9 cellular contexts compared by ENCODE assay signal in genomic region chr5:145856285-145856818, GRCh38. TPM values are rescaled to one million over a fixed set of nuclear protein-coding genes. Genes with fewer than 3 reads are reported as not detected.
DNase-seq lines count a peak whose midpoint lies in the region; ATAC-seq and TF ChIP-seq lines count a peak whose summit lies in the region.
"Had no signal": no experiment of that assay in that cellular context is flagged by ENCODE, and none has a peak within 500 bp of the region (broad histone marks: within the 10 kb centered on the region; RNA-seq: fewer than 3 reads in every experiment).

No MANE protein-coding gene starts in this region.

- 11% methylated on average over 25 of the region's 25 CpGs for WGBS in urinary bladder

- peak overlapping the region; percentile 91 to 98 (median 94) for H3K27ac Mint-ChIP-seq in nephron

- peak overlapping the region; percentile 77 to 81 (median 81) for H3K4me3 Mint-ChIP-seq in nephron

- H3K27ac ChIP-seq in Panc1 (ENCODE audit: low read length): peak overlapping the region; percentile 88
- peak overlapping the region; percentile 12 for H3K27ac ChIP-seq in urinary bladder (ENCODE audit: low read depth)

- H3K27me3 Mint-ChIP-seq in nephron (ENCODE audit: low read depth): no peaks in the 10 kb centered on the region

- POLR2A ChIA-PET in Panc1 (lab: Charles Lee): no interaction called here

- H3K4me3 ChIP-seq in Panc1 (ENCODE audit: low read depth in 2 of 2, low read length in 2 of 2): peak overlapping the region; percentile 33 to 53
- H3K4me3 ChIP-seq in fibroblast of the aortic adventitia (ENCODE audit: low read depth, low read length): no peak overlapping the region
- H3K4me3 ChIP-seq in urinary bladder (ENCODE audit: low read depth, low read length): peak overlapping the region; percentile 19

- peaks cover 33% of the 10 kb centered on the region for H3K4me1 Mint-ChIP-seq in nephron

- H3K4me1 ChIP-seq in Panc1 (ENCODE audit: control insufficient read depth, insufficient read depth, low read length) (peaks cover 42% of the 10 kb centered on the region), urinary bladder (ENCODE audit: insufficient read depth) (no peaks in the 10 kb centered on the region)

- no peaks in the 10 kb centered on the region for H3K27me3 ChIP-seq in Panc1 (ENCODE audit: control insufficient read depth, insufficient read depth, low read length)

- intact Hi-C loops in Panc1 (cut with micrococcal nuclease; ENCODE audit: unreplicated experiment): no loop called here

- H3K9me3 ChIP-seq in Panc1 (ENCODE audit: control insufficient read depth, insufficient read depth, low read depth, low read length): no peaks in the 10 kb centered on the region

- no TSS peak for BruUV-seq in Panc1 (replicated peaks; lab: Mats Ljungman, UMichigan)

- peak; percentile 63 for ATAC-seq in GM18907 (IDR thresholded peaks at IDR 0.05; ENCODE audit: unreplicated experiment)
- ATAC-seq in Panc1: peak; percentile 70

- CTCF ChIA-PET in Panc1 (lab: Charles Lee): interaction anchor here (1.0 kb wide), 1 partner anchor 31 kb away, joined by 3 read pairs; no protein-coding TSS in a partner anchor

- TF ChIP-seq CTCF in Panc1 (IDR thresholded peaks at IDR 0.05) (no peak), fibroblast of the aortic adventitia (IDR thresholded peaks at IDR 0.05; ENCODE audit: insufficient read depth, low read length) (peak; percentile 29), nephron (IDR thresholded peaks at IDR 0.05; ENCODE audit: unreplicated experiment in 3 of 3) (peak in 1 of 3 experiments; percentile 12)

- in situ Hi-C loops in Panc1 (cut with HindIII; ENCODE audit: low pct_unique_long_range_greater_than_20kb, low sequenced_read_pairs): no loop called here

- no peaks in the 10 kb centered on the region for H3K36me3 Mint-ChIP-seq in nephron (ENCODE audit: low read depth)

- DNase-seq in Panc1 (ENCODE audit: low read depth, low spot score) (no peak), fibroblast of the aortic adventitia (ENCODE audit: low read depth) (peak; percentile 36), NCI-H2081 treated with DMSO at 0.1 percent for 48 hours (lab: John Stamatoyannopoulos, UW) (no peak), SW 1271 (lab: John Stamatoyannopoulos, UW) (no peak), putamen (ENCODE audit: low spot score) (no peak)

- H3K9me3 Mint-ChIP-seq in nephron: no peaks in the 10 kb centered on the region

- H3K36me3 ChIP-seq in Panc1 (ENCODE audit: control insufficient read depth, insufficient read depth, low read length): no peaks in the 10 kb centered on the region
- no peaks in the 10 kb centered on the region for H3K36me3 ChIP-seq in urinary bladder (ENCODE audit: insufficient read depth)

RNA-seq across cellular contexts. Expression of gene GRXCR2, which starts 16.5 kb away (rescaled TPM):
- not detected for total RNA-seq in Panc1 (2021; ENCODE audit: unreplicated experiment)
- not detected for polyA plus RNA-seq in Panc1 (2012; ENCODE audit: insufficient read length)
- 0.09 TPM in 1 of 2 replicates, not detected in the other for total RNA-seq in fibroblast of the aortic adventitia (ENCODE audit: low replicate concordance)
- not detected for total RNA-seq in urinary bladder
- polyA plus RNA-seq in urinary bladder: not detected
- total RNA-seq: frontal cortex had no signal

RNA-seq across cellular contexts. Expression of gene PRELID2, which starts 21.2 kb away (rescaled TPM):
- total RNA-seq in Panc1 (2021; ENCODE audit: unreplicated experiment): 15.4 TPM
- 5.3 TPM for polyA plus RNA-seq in Panc1 (2012; ENCODE audit: insufficient read length)
- 12.3 and 35.4 TPM in 2 replicates for total RNA-seq in fibroblast of the aortic adventitia (ENCODE audit: low replicate concordance)
- 56.8 TPM for total RNA-seq in urinary bladder
- 4.1 TPM for polyA plus RNA-seq in urinary bladder
